8 cellular contexts compared by ENCODE assay signal in the genomic region with DNA sequence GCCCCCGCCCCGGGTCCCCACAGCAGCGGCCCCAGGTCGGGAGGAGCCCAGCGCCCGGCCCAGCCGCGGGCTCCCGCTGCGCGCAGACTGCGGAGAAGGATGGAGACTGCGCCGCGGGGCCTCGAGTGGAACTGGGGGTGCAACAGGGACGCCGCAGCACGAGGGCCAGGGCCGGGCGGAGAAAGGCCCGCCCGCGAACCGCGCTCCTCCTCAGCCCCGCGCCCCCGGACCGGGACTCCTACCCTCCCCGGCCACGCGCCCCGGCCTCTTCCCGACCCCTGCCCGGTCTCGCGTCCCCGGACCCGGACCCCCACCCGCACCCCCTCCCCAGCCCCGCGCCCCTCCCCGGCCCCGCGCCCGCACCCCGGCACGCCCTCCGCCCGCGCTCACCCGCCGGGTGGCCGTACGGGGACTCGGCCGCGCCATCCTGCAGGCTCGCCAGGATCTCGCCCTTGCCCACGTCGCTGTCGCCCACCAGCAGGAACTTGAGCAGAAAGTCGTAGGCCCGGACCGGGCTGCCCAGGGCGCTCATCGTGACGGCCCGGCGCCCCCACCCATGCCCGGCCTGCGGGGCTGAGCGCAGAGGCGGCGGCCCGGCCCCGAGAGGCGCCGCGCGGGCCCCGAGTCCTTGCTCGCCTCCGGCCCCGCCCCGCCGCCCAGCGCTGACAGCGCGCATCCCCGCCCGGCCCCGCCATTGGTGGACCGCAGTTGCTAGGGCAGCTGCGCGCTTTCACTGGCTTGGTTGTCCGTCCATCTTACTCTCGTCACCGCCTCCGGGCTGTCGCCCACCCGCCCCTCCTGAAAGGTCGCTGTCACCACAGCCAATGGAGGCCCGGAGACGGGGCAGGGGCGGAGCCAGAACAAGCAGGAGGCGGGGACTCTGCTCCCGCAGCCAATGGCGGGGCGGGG. TPM values are rescaled to one million over a fixed set of nuclear protein-coding genes. Genes with fewer than 3 reads are reported as not detected.
A peak's percentile ranks its signal among the peaks of the same experiment; 100 is the strongest.
DNase-seq lines count a peak whose midpoint lies in the region; ATAC-seq and TF ChIP-seq lines count a peak whose summit lies in the region.

Gene RAB40B (minus strand): TSS at position 634 of the 909 bp plus-strand sequence. CDS start 102 bp downstream, at position 532.

- in situ Hi-C loops in GM13977 (cut with MboI; ENCODE audit: low pct_unique_long_range_greater_than_20kb, low sequenced_read_pairs, unreplicated experiment) (no loop called here), transverse colon (cut with MboI; ENCODE audit: low pct_ligation_motif_present in 1 of 4, low pct_unique_long_range_greater_than_20kb in 1 of 4, low sequenced_read_pairs in 3 of 4) (no loop called here)

- no peaks in the 10 kb centered on the region for H3K27me3 ChIP-seq in transverse colon

- ATAC-seq in HG02840 (IDR thresholded peaks at IDR 0.05; ENCODE audit: low FRiP score, unreplicated experiment) = peak; percentile 95
- peak; percentile 98 to 99 for ATAC-seq in left cardiac atrium

- intact Hi-C loops in left cardiac atrium (cut with DNase I) = no loop called here
- intact Hi-C loops in transverse colon (cut with DNase I; ENCODE audit: low total_unique reads) = no loop called here

- TF ChIP-seq EP300 in transverse colon (IDR thresholded peaks at IDR 0.05; ENCODE audit: low read depth) = no peak

- peaks cover 10 to 39% (median 36%) of the 10 kb centered on the region in 4 donors for H3K4me1 ChIP-seq in transverse colon

- H3K27ac ChIP-seq in transverse colon = peak within 1 kb of the TSS; percentile 76 to 89 (median 82)

- peak; percentile 100 for DNase-seq in GM13977 (ENCODE audit: low spot score)
- DNase-seq in NCI-H1436 (lab: John Stamatoyannopoulos, UW) = peak; percentile 99
- DNase-seq in T-helper 1 cell = peak; percentile 97 to 99 (median 98)
- peak; percentile 64 to 100 (median 99) for DNase-seq in amygdala (lab: John Stamatoyannopoulos, UW)
- peak; percentile 99 for DNase-seq in left cardiac atrium
- DNase-seq in pons (ENCODE audit: low spot score) = peak; percentile 98
- DNase-seq in transverse colon = peak; percentile 100

- peak within 1 kb of the TSS; percentile 64 to 95 (median 82) for H3K4me3 ChIP-seq in transverse colon

- no peaks in the 10 kb centered on the region for H3K36me3 ChIP-seq in transverse colon

- peaks cover 0 to 6% of the 10 kb centered on the region in 2 donors for H3K9me3 ChIP-seq in transverse colon

- WGBS in transverse colon (ENCODE audit: low coverage in 1 of 2), 2 donors = 3% methylated on average over 14 of the region's 112 CpGs; no CpG with 5 or more reads in 1 of the 2 donors

- peak; percentile 10 for TF ChIP-seq POLR2A in transverse colon (IDR thresholded peaks at IDR 0.05)

- TF ChIP-seq CTCF in GM13977 (IDR thresholded peaks at IDR 0.05; ENCODE audit: extremely low read depth, insufficient read depth, missing control alignments) (no peak), transverse colon (IDR thresholded peaks at IDR 0.05) (no peak)

RNA-seq across cellular contexts. Expression of gene RAB40B, which starts in this region (rescaled TPM):
- total RNA-seq in left cardiac atrium (10 to 100 TPM; 12.8 to 16.7 TPM), transverse colon (10 to 100 TPM; 26.5 to 83.0 (median 59.6) TPM)

Comparison
In these comparisons a context has a peak if more than half of its experiments do, and no peak if none do; other contexts are left out.
1. Peak in every context shown above with its lines: DNase-seq, ATAC-seq, H3K4me3 ChIP-seq and H3K27ac ChIP-seq.